In the genomic region with DNA sequence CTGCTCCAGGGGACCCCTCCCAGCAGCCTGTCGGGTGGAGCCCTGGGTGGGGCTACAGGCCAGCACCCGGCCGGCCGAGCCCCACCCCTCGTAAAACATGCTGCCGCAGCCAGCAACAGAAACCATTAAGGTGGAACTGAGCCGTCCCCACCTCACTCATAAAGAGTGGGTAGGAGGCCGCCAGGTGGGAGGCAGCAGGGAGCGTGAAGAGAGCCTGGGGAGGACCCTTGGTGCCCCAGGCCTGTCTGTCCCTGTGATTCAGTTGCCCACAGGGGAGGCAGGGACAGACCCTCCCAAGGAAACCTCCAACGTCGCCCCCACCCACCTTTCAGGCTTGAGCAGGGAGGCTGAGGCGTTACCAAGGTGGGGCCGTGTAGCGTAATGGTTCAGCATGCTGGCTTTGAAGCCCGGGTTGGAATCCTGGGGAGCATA, we compare ENCODE assay signal across 24 cellular contexts. TPM values are rescaled to one million over a fixed set of nuclear protein-coding genes. Genes with fewer than 3 reads are reported as not detected.
DNase-seq lines count a peak whose midpoint lies in the region; ATAC-seq, FAIRE-seq and TF ChIP-seq lines count a peak whose summit lies in the region.
"Had no signal": no experiment of that assay in that cellular context is flagged by ENCODE, and none has a peak within 500 bp of the region (broad histone marks: within the 10 kb centered on the region; RNA-seq: fewer than 3 reads in every experiment).

No MANE protein-coding gene starts in this region.

- no peak for TF ChIP-seq POLR2A in vagina (IDR thresholded peaks at IDR 0.05)

- intact Hi-C loops in colonic mucosa (cut with DNase I), result no loop called here
- intact Hi-C loops in mucosa of descending colon (cut with DNase I, micrococcal nuclease), result no loop called here
- intact Hi-C loops in vagina (cut with DNase I), result no loop called here
- intact Hi-C loops in pancreas (cut with DNase I), result no loop called here

- no peaks in the 10 kb centered on the region for H3K4me1 Mint-ChIP-seq in activated T-cell treated with anti-CD3 and anti-CD28 coated beads, Interleukin-2, amount 50 U/mL, for 72 hours (ENCODE audit: low read depth)

- FAIRE-seq in pancreas (lab: Jason Lieb, UNC), result no peak
- FAIRE-seq: G401.6, H54, HepG2, RCC 7860 had no signal

- no peaks in the 10 kb centered on the region for H3K9me3 ChIP-seq in colonic mucosa
- no peaks in the 10 kb centered on the region for H3K9me3 ChIP-seq in mucosa of descending colon
- H3K9me3 ChIP-seq in vagina, result no peaks in the 10 kb centered on the region
- no peaks in the 10 kb centered on the region for H3K9me3 ChIP-seq in pancreas

- H3K4me3 ChIP-seq in colonic mucosa, result no peak overlapping the region
- no peak overlapping the region for H3K4me3 ChIP-seq in mucosa of descending colon
- H3K4me3 ChIP-seq in vagina, result no peak overlapping the region
- no peak overlapping the region for H3K4me3 ChIP-seq in pancreas

- no peak overlapping the region for H3K27ac Mint-ChIP-seq in activated T-cell treated with anti-CD3 and anti-CD28 coated beads, Interleukin-2, amount 50 U/mL, for 72 hours
- H3K27ac Mint-ChIP-seq: HFFc6 had no signal

- DNase-seq in DMS79 treated with DMSO at 0.1 percent for 48 hours (lab: John Stamatoyannopoulos, UW), result peak; percentile 10
- no peak for DNase-seq in DMS79 (lab: John Stamatoyannopoulos, UW)
- peak; percentile 83 for DNase-seq in colonic mucosa
- DNase-seq in mucosa of descending colon, result peak; percentile 85 to 89 (median 88)
- no peak for DNase-seq in vagina (ENCODE audit: extremely low spot score in 2 of 2)
- DNase-seq in NCI-H1930 (lab: John Stamatoyannopoulos, UW), result no peak
- DNase-seq in activated T-cell treated with anti-CD3 and anti-CD28 coated beads, Interleukin-2, amount 50 U/mL, for 72 hours, result no peak
- DNase-seq in pancreas, result no peak
- DNase-seq: AML-193, HFFc6, NCI-H1048, NCI-H1436, NCI-H2081 treated with DMSO at 0.1 percent for 48 hours, Right ventricle myocardium superior, SW 1271 had no signal

- peaks cover 5% of the 10 kb centered on the region for H3K4me1 ChIP-seq in colonic mucosa
- peaks cover 3% of the 10 kb centered on the region for H3K4me1 ChIP-seq in mucosa of descending colon (ENCODE audit: low read depth)
- H3K4me1 ChIP-seq in vagina, result peaks cover 18% of the 10 kb centered on the region
- no peaks in the 10 kb centered on the region for H3K4me1 ChIP-seq in pancreas

- ATAC-seq in mucosa of descending colon (peak; percentile 96), pancreas (no peak)
- ATAC-seq in activated T-cell treated with anti-CD3 and anti-CD28 coated beads, Interleukin-2, amount 50 U/mL, for 72 hours (replicated peaks in 1 of 2), result no peak
- ATAC-seq: HepG2 had no signal

- H3K36me3 Mint-ChIP-seq in activated T-cell treated with anti-CD3 and anti-CD28 coated beads, Interleukin-2, amount 50 U/mL, for 72 hours (ENCODE audit: insufficient read depth in 2 of 2), result peaks cover 0 to 2% of the 10 kb centered on the region in 2 donors

- peak overlapping the region in 1 of 2 donors; percentile 26 for H3K9ac ChIP-seq in colonic mucosa (ENCODE audit: low read depth in 2 of 2, low read length in 2 of 2)
- H3K9ac ChIP-seq: KMS-11 had no signal

- no peaks in the 10 kb centered on the region for H3K36me3 ChIP-seq in colonic mucosa
- no peaks in the 10 kb centered on the region for H3K36me3 ChIP-seq in mucosa of descending colon (ENCODE audit: low read depth)
- H3K36me3 ChIP-seq in vagina, result no peaks in the 10 kb centered on the region
- no peaks in the 10 kb centered on the region for H3K36me3 ChIP-seq in pancreas

- TF ChIP-seq CTCF in colonic mucosa (IDR thresholded peaks at IDR 0.05) (no peak), mucosa of descending colon (IDR thresholded peaks at IDR 0.05) (no peak), vagina (IDR thresholded peaks at IDR 0.05) (no peak), pancreas (IDR thresholded peaks at IDR 0.05) (no peak)

- no peak overlapping the region for H3K4me3 Mint-ChIP-seq in activated T-cell treated with anti-CD3 and anti-CD28 coated beads, Interleukin-2, amount 50 U/mL, for 72 hours
- H3K4me3 Mint-ChIP-seq: HFFc6 had no signal

- H3K27me3 ChIP-seq in colonic mucosa, result no peaks in the 10 kb centered on the region
- H3K27me3 ChIP-seq in vagina, result no peaks in the 10 kb centered on the region
- H3K27me3 ChIP-seq in pancreas, result no peaks in the 10 kb centered on the region

- H3K27ac ChIP-seq in colonic mucosa, result peak overlapping the region; percentile 45
- peak overlapping the region; percentile 56 for H3K27ac ChIP-seq in vagina
- no peak overlapping the region for H3K27ac ChIP-seq in pancreas
- H3K27ac ChIP-seq: 22Rv1, C4-2B, KMS-11 had no signal

- H3K9me3 Mint-ChIP-seq in activated T-cell treated with anti-CD3 and anti-CD28 coated beads, Interleukin-2, amount 50 U/mL, for 72 hours, result peaks cover 0 to 4% of the 10 kb centered on the region in 2 donors
- H3K9me3 Mint-ChIP-seq: HFFc6 had no signal

- H3K27me3 Mint-ChIP-seq in activated T-cell treated with anti-CD3 and anti-CD28 coated beads, Interleukin-2, amount 50 U/mL, for 72 hours (ENCODE audit: low read depth), result peaks cover 8% of the 10 kb centered on the region

- 65 to 68% methylated on average over 15 of the region's 15 CpGs for WGBS in pancreas, 2 donors

RNA-seq across cellular contexts. Expression of a gene that starts 8.4 kb away (rescaled TPM):
- total RNA-seq in colonic mucosa, result under 1 TPM in 1 of 2 donors, not detected in 1; 0.32 TPM
- total RNA-seq in mucosa of descending colon, result under 1 TPM in 2 of 3 donors, not detected in 1; 0.46 to 0.69 TPM
- total RNA-seq in vagina, result 3.4 TPM
- total RNA-seq in activated T-cell treated with anti-CD3 and anti-CD28 coated beads, Interleukin-2, amount 50 U/mL, for 72 hours, result not detected
- under 1 TPM in 2 of 6 donors, not detected in 4; 0.09 to 0.19 TPM for total RNA-seq in pancreas
- polyA plus RNA-seq in pancreas, result under 1 TPM in 1 of 2 donors, not detected in 1; 0.02 TPM
- total RNA-seq: HepG2, HFFc6, M059J, NCI-H460, Right ventricle myocardium superior had no signal

RNA-seq across cellular contexts. Expression of a gene that starts 37.8 kb away (rescaled TPM):
- total RNA-seq in colonic mucosa (10 to 100 TPM; 31.4 to 39.8 TPM), mucosa of descending colon (10 to 100 TPM; 20.5 to 32.3 (median 23.2) TPM), vagina (38.1 TPM), pancreas (10 to 100 TPM in 4 of 6 donors, 1 to 10 TPM in 2; 9.3 to 17.9 (median 11.2) TPM)
- 10 to 100 TPM; 45.3 to 53.8 TPM for total RNA-seq in activated T-cell treated with anti-CD3 and anti-CD28 coated beads, Interleukin-2, amount 50 U/mL, for 72 hours
- 10 to 100 TPM; 18.1 to 31.1 TPM for polyA plus RNA-seq in pancreas

RNA-seq across cellular contexts. Expression of a gene that starts 41.1 kb away (rescaled TPM):
- total RNA-seq in colonic mucosa (10 to 100 TPM; 24.7 to 40.5 TPM), mucosa of descending colon (10 to 100 TPM; 14.9 to 87.0 (median 17.1) TPM), vagina (not detected), pancreas (under 1 TPM in 3 of 6 donors, not detected in 3; 0.04 to 0.42 (median 0.06) TPM)
- total RNA-seq in activated T-cell treated with anti-CD3 and anti-CD28 coated beads, Interleukin-2, amount 50 U/mL, for 72 hours, result not detected
- under 1 TPM in 1 of 2 donors, not detected in 1; 0.09 TPM for polyA plus RNA-seq in pancreas
- total RNA-seq: HepG2, M059J, NCI-H460, Right ventricle myocardium superior had no signal

RNA-seq across cellular contexts. Expression of a gene that starts 56.7 kb away (rescaled TPM):
- total RNA-seq in colonic mucosa, result 10 to 100 TPM; 71.9 to 82.7 TPM
- 100 to 1,000 TPM in 1 of 3 donors, 10 to 100 TPM in 2; 52.2 to 100 (median 88.5) TPM for total RNA-seq in mucosa of descending colon
- 22.8 TPM for total RNA-seq in vagina
- total RNA-seq in activated T-cell treated with anti-CD3 and anti-CD28 coated beads, Interleukin-2, amount 50 U/mL, for 72 hours, result 10 to 100 TPM; 46.3 to 53.5 TPM
- 10 to 100 TPM in 5 of 6 donors, 1 to 10 TPM in 1; 9.4 to 26.5 (median 15.9) TPM for total RNA-seq in pancreas
- polyA plus RNA-seq in pancreas, result 10 to 100 TPM in 1 of 2 donors, 1 to 10 TPM in 1; 9.2 to 24.0 TPM

Comparison
In these comparisons a context has a peak if more than half of its experiments do, and no peak if none do; other contexts are left out.
1. DNase-seq: peak in DMS79 treated with DMSO at 0.1 percent for 48 hours (single experiment), colonic mucosa (single experiment) and mucosa of descending colon (3 of 3); none in DMS79 (single experiment), vagina (0 of 2), NCI-H1930 (0 of 2), activated T-cell treated with anti-CD3 and anti-CD28 coated beads, Interleukin-2, amount 50 U/mL, for 72 hours (0 of 2) and pancreas (0 of 6).
2. H3K27ac ChIP-seq: peak in colonic mucosa (single experiment) and vagina (single experiment); none in pancreas (0 of 4).
3. RNA of a gene that starts 41.1 kb away (total RNA-seq): 24.7 to 40.5 TPM in colonic mucosa and 14.9 to 87.0 TPM in mucosa of descending colon; 0.04 to 0.42 TPM in pancreas, not detected in vagina (single experiment) and not detected in activated T-cell treated with anti-CD3 and anti-CD28 coated beads, Interleukin-2, amount 50 U/mL, for 72 hours; every median in the first group is over 10 times any median in the second.